7 cellular contexts compared by ENCODE assay signal in genomic region chr3:111547645-111548044, GRCh38. TPM values are rescaled to one million over a fixed set of nuclear protein-coding genes. Genes with fewer than 3 reads are reported as not detected.
DNase-seq lines count a peak whose midpoint lies in the region; ATAC-seq, FAIRE-seq and TF ChIP-seq lines count a peak whose summit lies in the region.

No MANE protein-coding gene starts in this region.

- H3K4me3 Mint-ChIP-seq in natural killer cell treated with Interleukin-12 subunit alpha and Interleukin-12 subunit beta and Interleukin-15 and Interleukin-18, amount 100 ng/mL, for 72 hours: no peak overlapping the region

- H3K4me1 Mint-ChIP-seq in natural killer cell treated with Interleukin-12 subunit alpha and Interleukin-12 subunit beta and Interleukin-15 and Interleukin-18, amount 100 ng/mL, for 72 hours (ENCODE audit: low read depth in 2 of 2): peaks cover 18 to 40% of the 10 kb centered on the region in 2 donors

- no peak for FAIRE-seq in D721Med (lab: Jason Lieb, UNC)

- ATAC-seq in GM19043 (IDR thresholded peaks at IDR 0.05; ENCODE audit: low read depth, unreplicated experiment) (peak; percentile 71), HG02870 (IDR thresholded peaks at IDR 0.05; ENCODE audit: unreplicated experiment) (peak; percentile 70)
- peak; percentile 77 to 81 for ATAC-seq in natural killer cell treated with Interleukin-12 subunit alpha and Interleukin-12 subunit beta and Interleukin-15 and Interleukin-18, amount 100 ng/mL, for 72 hours

- no peak for TF ChIP-seq CTCF in D721Med (IDR thresholded peaks at IDR 0.05; ENCODE audit: insufficient read depth, missing control alignments)

- no peaks in the 10 kb centered on the region for H3K27me3 Mint-ChIP-seq in natural killer cell treated with Interleukin-12 subunit alpha and Interleukin-12 subunit beta and Interleukin-15 and Interleukin-18, amount 100 ng/mL, for 72 hours

- DNase-seq in RPMI8226: peak; percentile 46
- no peak for DNase-seq in natural killer cell treated with Interleukin-12 subunit alpha and Interleukin-12 subunit beta and Interleukin-15 and Interleukin-18, amount 100 ng/mL, for 72 hours (ENCODE audit: low spot score)
- no peak for DNase-seq in NCI-H2081 treated with DMSO at 0.1 percent for 48 hours (lab: John Stamatoyannopoulos, UW)
- DNase-seq in activated CD8-positive, alpha-beta memory T cell treated with anti-CD3 and anti-CD28 coated beads, Interleukin-2, amount 50 U/mL, for 48 hours: no peak
- no peak for DNase-seq in D721Med (ENCODE audit: insufficient read length, low spot score)

- H3K9me3 Mint-ChIP-seq in natural killer cell treated with Interleukin-12 subunit alpha and Interleukin-12 subunit beta and Interleukin-15 and Interleukin-18, amount 100 ng/mL, for 72 hours: peaks cover 6% of the 10 kb centered on the region

- H3K36me3 Mint-ChIP-seq in natural killer cell treated with Interleukin-12 subunit alpha and Interleukin-12 subunit beta and Interleukin-15 and Interleukin-18, amount 100 ng/mL, for 72 hours: peaks cover 41% of the 10 kb centered on the region

- no peak overlapping the region for H3K27ac Mint-ChIP-seq in natural killer cell treated with Interleukin-12 subunit alpha and Interleukin-12 subunit beta and Interleukin-15 and Interleukin-18, amount 100 ng/mL, for 72 hours

RNA-seq across cellular contexts. Expression of gene CD96, which starts 5.6 kb away (rescaled TPM):
- 100 to 1,000 TPM; 152 to 168 TPM for total RNA-seq in natural killer cell treated with Interleukin-12 subunit alpha and Interleukin-12 subunit beta and Interleukin-15 and Interleukin-18, amount 100 ng/mL, for 72 hours

RNA-seq across cellular contexts. Expression of gene ZBED2, which starts 47.5 kb away (rescaled TPM):
- 10 to 100 TPM in 1 of 2 donors, 1 to 10 TPM in 1; 5.7 to 70.2 TPM for total RNA-seq in natural killer cell treated with Interleukin-12 subunit alpha and Interleukin-12 subunit beta and Interleukin-15 and Interleukin-18, amount 100 ng/mL, for 72 hours
